Comparison of ENCODE assay signal across 15 cellular contexts in the genomic region with DNA sequence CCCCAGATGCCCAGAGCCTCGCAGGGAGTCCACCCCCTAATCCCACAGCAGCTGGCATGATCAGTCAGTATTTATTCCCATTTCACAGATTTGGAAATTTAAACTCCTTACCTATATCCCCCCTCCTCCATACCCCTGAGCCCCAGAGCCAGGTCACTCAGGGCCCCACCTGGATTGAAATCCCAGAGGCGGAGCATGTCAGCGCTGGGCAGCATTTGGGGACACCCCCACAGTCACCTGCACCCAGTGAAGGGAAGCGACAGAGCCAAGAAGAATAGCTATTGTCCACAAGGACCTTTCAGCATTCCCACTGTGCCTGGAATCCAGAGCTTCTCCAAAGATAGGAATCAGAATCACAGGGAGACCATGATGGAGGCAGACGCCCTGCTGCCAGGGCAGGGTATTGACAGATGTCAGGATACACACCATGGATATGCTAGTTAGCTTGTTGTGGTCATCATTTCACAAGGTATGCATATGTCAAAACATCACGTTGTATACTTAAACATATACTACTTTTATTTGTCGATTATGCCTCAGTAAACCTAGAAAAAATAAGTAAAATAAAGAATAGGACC. TPM values are rescaled to one million over a fixed set of nuclear protein-coding genes. Genes with fewer than 3 reads are reported as not detected.
A peak's percentile ranks its signal among the peaks of the same experiment; 100 is the strongest.
DNase-seq lines count a peak whose midpoint lies in the region; ATAC-seq, FAIRE-seq and TF ChIP-seq lines count a peak whose summit lies in the region.
"Had no signal": no experiment of that assay in that cellular context is flagged by ENCODE, and none has a peak within 500 bp of the region (broad histone marks: within the 10 kb centered on the region; RNA-seq: fewer than 3 reads in every experiment).

No MANE protein-coding gene starts in this region.

- H3K79me2 ChIP-seq in GM12878 (ENCODE audit: control insufficient read depth, insufficient read depth, low read length), result peaks cover 17% of the 10 kb centered on the region

- POLR2A ChIA-PET in GM12878 (lab: Charles Lee), result interaction anchor here (0.5 to 3.9 kb wide), 8 partner anchors 8 to 123 kb away, joined by 3 to 31 read pairs (median 6); no protein-coding TSS in a partner anchor

- no peak for TF ChIP-seq RAD21 in GM12878 (IDR thresholded peaks at IDR 0.05; ENCODE audit: insufficient read depth, low read depth, low read length)

- no peak for FAIRE-seq in GM12878 (lab: Jason Lieb, UNC)

- H3K9me3 ChIP-seq in GM12878 (replicated peaks; ENCODE audit: control insufficient read depth, insufficient read depth, low read length), result no peaks in the 10 kb centered on the region
- no peaks in the 10 kb centered on the region for H3K9me3 ChIP-seq in esophagus squamous epithelium
- H3K9me3 ChIP-seq: heart left ventricle, SJSA1, tibial nerve had no signal

- no peak for DNase-seq in activated T-cell treated with anti-CD3 and anti-CD28 coated beads, Interleukin-2, amount 50 U/mL, for 72 hours
- DNase-seq in activated T-cell treated with anti-CD3 and anti-CD28 coated beads, Interleukin-2, amount 50 U/mL, for 48 hours, result no peak
- DNase-seq in GM12878 (ENCODE audit: low read depth, low spot score) (no peak), esophagus squamous epithelium (lab: John Stamatoyannopoulos, UW) (no peak), COLO829 (ENCODE audit: low spot score) (no peak), glomerular visceral epithelial cell (ENCODE audit: extremely low spot score) (no peak)
- DNase-seq in stimulated activated effector memory CD8-positive, alpha-beta T cell treated with anti-CD3 and anti-CD28 coated beads, Interleukin-12 subunit alpha, Interleukin-12 subunit beta, amount 100 ng/mL, for 72 hours (ENCODE audit: low spot score in 2 of 2), result no peak
- DNase-seq: NCI-H2171 had no signal

- TF ChIP-seq CTCF in GM12878 (IDR thresholded peaks at IDR 0.05 in 2 of 3, conservative IDR thresholded peaks at IDR 0.05 in 1 of 3; ENCODE audit: control insufficient read depth in 2 of 3, extremely low read depth in 1 of 3, insufficient read depth in 1 of 3, low read depth in 3 of 3, low read length in 3 of 3), result no peak
- TF ChIP-seq CTCF in esophagus squamous epithelium (IDR thresholded peaks at IDR 0.05), result no peak

- no peak overlapping the region; the same call in 1 of the 2 replicates for H3K4me2 ChIP-seq in GM12878 (ENCODE audit: control insufficient read depth, insufficient read depth)

- 26% methylated on average over 7 of the region's 7 CpGs for WGBS in GM12878 (ENCODE audit: insufficient coverage, insufficient replicate concordance, low lambda C conversion rate, missing lambda C conversion rate)
- WGBS in esophagus squamous epithelium, 2 donors, result 70 to 76% methylated on average over 4 to 6 of the region's 7 CpGs

- H3K27me3 ChIP-seq in GM12878 (replicated peaks in 1 of 2; ENCODE audit: control insufficient read depth in 2 of 2, insufficient read depth in 2 of 2, low read length in 1 of 2) (no peaks in the 10 kb centered on the region; a peak in 1 of 4 replicates), esophagus squamous epithelium (peaks cover 0 to 26% (median 0%) of the 10 kb centered on the region in 4 donors)

- H3K4me1 ChIP-seq in GM12878 (ENCODE audit: control insufficient read depth, insufficient read depth, low read length), result peaks cover 13% of the 10 kb centered on the region
- peaks cover 2 to 37% (median 4%) of the 10 kb centered on the region in 3 donors for H3K4me1 ChIP-seq in esophagus squamous epithelium
- H3K4me1 ChIP-seq: SJSA1 had no signal

- peaks cover 45% of the 10 kb centered on the region for H3K4me1 Mint-ChIP-seq in activated T-cell treated with anti-CD3 and anti-CD28 coated beads, Interleukin-2, amount 50 U/mL, for 72 hours (ENCODE audit: low read depth)
- H3K4me1 Mint-ChIP-seq in stimulated activated effector memory CD8-positive, alpha-beta T cell treated with anti-CD3 and anti-CD28 coated beads, Interleukin-12 subunit alpha, Interleukin-12 subunit beta, amount 100 ng/mL, for 72 hours, result peaks cover 44% of the 10 kb centered on the region

- no peak for ATAC-seq in activated T-cell treated with anti-CD3 and anti-CD28 coated beads, Interleukin-2, amount 50 U/mL, for 72 hours (replicated peaks in 1 of 2)
- no peak for ATAC-seq in GM12878
- ATAC-seq in stimulated activated effector memory CD8-positive, alpha-beta T cell treated with anti-CD3 and anti-CD28 coated beads, Interleukin-12 subunit alpha, Interleukin-12 subunit beta, amount 100 ng/mL, for 72 hours, result no peak

- H3K27ac ChIP-seq in GM12878 (ENCODE audit: control insufficient read depth, insufficient read depth), result no peak overlapping the region
- peak overlapping the region in 2 of 4 donors; percentile 38 to 51 for H3K27ac ChIP-seq in esophagus squamous epithelium
- H3K27ac ChIP-seq: heart left ventricle, SJSA1, tibial nerve had no signal

- peak; percentile 36 for TF ChIP-seq POLR2A in GM19099 (IDR thresholded peaks at IDR 0.05; ENCODE audit: extremely low read depth, insufficient read length, low read depth)
- TF ChIP-seq POLR2A in GM12878 (IDR thresholded peaks at IDR 0.05; ENCODE audit: low read depth, low read length), result no peak
- TF ChIP-seq POLR2A in esophagus squamous epithelium (IDR thresholded peaks at IDR 0.05), result no peak

- TF ChIP-seq EP300 in GM12878 (IDR thresholded peaks at IDR 0.05; ENCODE audit: borderline replicate concordance in 1 of 2, control insufficient read depth in 1 of 2, low read depth in 2 of 2, low read length in 2 of 2), result no peak

- intact Hi-C loops in GM12878 (cut with micrococcal nuclease; ENCODE audit: unreplicated experiment) (loop anchor here (2.0 kb wide), 1 partner anchor 126 kb away; the partner anchor contains the start of gene TMEM127), esophagus squamous epithelium (cut with DNase I) (no loop called here)

- CTCF ChIA-PET in GM12878 (lab: Yijun Ruan, JAX), result interaction anchor here (0.8 to 14.4 kb wide), 29 partner anchors 9 to 371 kb away, joined by 3 to 535 read pairs (median 7); partner anchors contain the start of genes ADRA2B, ITPRIPL1 and STARD7

- H2AFZ ChIP-seq in GM12878 (ENCODE audit: control insufficient read depth, low read depth, low read length), result no peak overlapping the region

- peak overlapping the region in 1 of 2 donors; percentile 44 for H3K4me3 Mint-ChIP-seq in activated T-cell treated with anti-CD3 and anti-CD28 coated beads, Interleukin-2, amount 50 U/mL, for 72 hours
- H3K4me3 Mint-ChIP-seq in stimulated activated effector memory CD8-positive, alpha-beta T cell treated with anti-CD3 and anti-CD28 coated beads, Interleukin-12 subunit alpha, Interleukin-12 subunit beta, amount 100 ng/mL, for 72 hours, result no peak overlapping the region
- H3K4me3 Mint-ChIP-seq: nephron progenitor cell had no signal

- H3K27me3 Mint-ChIP-seq in activated T-cell treated with anti-CD3 and anti-CD28 coated beads, Interleukin-2, amount 50 U/mL, for 72 hours (ENCODE audit: low read depth), result no peaks in the 10 kb centered on the region

- no peaks in the 10 kb centered on the region for H4K20me1 ChIP-seq in GM12878 (ENCODE audit: control insufficient read depth, insufficient read depth)

- H3K36me3 ChIP-seq in GM12878 (ENCODE audit: control insufficient read depth in 2 of 2, insufficient read depth in 2 of 2, low read length in 1 of 2), result peaks cover 7% of the 10 kb centered on the region in 2 experiments; a peak in 2 of 4 replicates
- no peaks in the 10 kb centered on the region for H3K36me3 ChIP-seq in esophagus squamous epithelium
- H3K36me3 ChIP-seq: SJSA1, tibial nerve had no signal

- H3K9me3 Mint-ChIP-seq in activated T-cell treated with anti-CD3 and anti-CD28 coated beads, Interleukin-2, amount 50 U/mL, for 72 hours, result no peaks in the 10 kb centered on the region
- H3K9me3 Mint-ChIP-seq in stimulated activated effector memory CD8-positive, alpha-beta T cell treated with anti-CD3 and anti-CD28 coated beads, Interleukin-12 subunit alpha, Interleukin-12 subunit beta, amount 100 ng/mL, for 72 hours, result no peaks in the 10 kb centered on the region
- H3K9me3 Mint-ChIP-seq: nephron progenitor cell had no signal

- no peak overlapping the region for H3K9ac ChIP-seq in GM12878 (ENCODE audit: control insufficient read depth, insufficient read depth, low read length)

- in situ Hi-C loops in GM12878 (cut with MboI), result no loop called here

- peak overlapping the region; percentile 44 for H3K27ac Mint-ChIP-seq in activated T-cell treated with anti-CD3 and anti-CD28 coated beads, Interleukin-2, amount 50 U/mL, for 72 hours
- peak overlapping the region; percentile 45 for H3K27ac Mint-ChIP-seq in stimulated activated effector memory CD8-positive, alpha-beta T cell treated with anti-CD3 and anti-CD28 coated beads, Interleukin-12 subunit alpha, Interleukin-12 subunit beta, amount 100 ng/mL, for 72 hours
- H3K27ac Mint-ChIP-seq: nephron progenitor cell, progenitor cell of endocrine pancreas had no signal

- no peak overlapping the region for H3K4me3 ChIP-seq in GM12878
- H3K4me3 ChIP-seq in esophagus squamous epithelium, result no peak overlapping the region
- H3K4me3 ChIP-seq: heart left ventricle, SJSA1, tibial nerve had no signal

- BruUV-seq in GM12878 (replicated peaks; lab: Mats Ljungman, UMichigan), result no TSS peak

- peaks cover 15 to 19% of the 10 kb centered on the region in 2 donors for H3K36me3 Mint-ChIP-seq in activated T-cell treated with anti-CD3 and anti-CD28 coated beads, Interleukin-2, amount 50 U/mL, for 72 hours (ENCODE audit: insufficient read depth in 2 of 2)
- peaks cover 82% of the 10 kb centered on the region for H3K36me3 Mint-ChIP-seq in stimulated activated effector memory CD8-positive, alpha-beta T cell treated with anti-CD3 and anti-CD28 coated beads, Interleukin-12 subunit alpha, Interleukin-12 subunit beta, amount 100 ng/mL, for 72 hours

- RAD21 ChIA-PET in GM12878 (lab: Charles Lee; ENCODE audit: unreplicated experiment), result interaction anchor here (0.6 to 18.1 kb wide), 17 partner anchors 8 to 191 kb away, joined by 3 to 463 read pairs (median 9); partner anchors contain the start of gene CIAO1

- SMC1A ChIA-PET in GM12878 (lab: Charles Lee; ENCODE audit: uncharacterized antibody, unreplicated experiment), result interaction anchor here (0.8 to 14.4 kb wide), 23 partner anchors 9 to 370 kb away, joined by 3 to 338 read pairs (median 5); no protein-coding TSS in a partner anchor

RNA-seq across cellular contexts. Expression of gene ASTL, which starts 1.0 kb away (rescaled TPM):
- total RNA-seq in activated T-cell treated with anti-CD3 and anti-CD28 coated beads, Interleukin-2, amount 50 U/mL, for 72 hours, result 1 to 10 TPM; 8.1 to 9.1 TPM
- total RNA-seq in GM12878 (2013; cell fraction: nucleolus; rRNA removed), result 0.76 and 2.4 TPM in 2 replicates
- total RNA-seq in GM12878 (2014; rRNA removed) (0.27 and 0.40 TPM in 2 replicates), GM12878 (2014; rRNA removed; fragmentation: Illumina TruSeq; extraction: Trizol) (0.54 TPM in 1 of 2 replicates, not detected in the other), GM12878 (2021) (0.43 and 1.0 TPM in 2 replicates), esophagus squamous epithelium (under 1 TPM in 2 of 4 donors, not detected in 2; 0.30 to 0.53 TPM)
- 0.72 TPM for polyA plus RNA-seq in GM12878 (2011; ENCODE audit: low read depth)
- polyA plus RNA-seq in GM12878 (2011; rRNA removed) (0.10 and 0.37 TPM in 2 replicates), GM12878 (2014; fragmentation: Illumina TruSeq; extraction: Trizol) (0.24 TPM in 1 of 2 replicates, not detected in the other), GM12878 (2014; fragmentation: Nextera tagmentation; extraction: Ambion mirVana) (not detected), GM12878 (2014; rRNA removed) (0.18 and 0.37 TPM in 2 replicates), GM12878 (2016; fragmentation: Nextera tagmentation; extraction: Ambion mirVana) (not detected)
- polyA plus RNA-seq in GM12878 (2011; cell fraction: cytosol; rRNA removed), result 0.34 and 0.53 TPM in 2 replicates
- polyA plus RNA-seq in GM12878 (2011; cell fraction: nucleus; rRNA removed), result 2.4 TPM in 2 replicates
- polyA plus RNA-seq in GM12878 (2012), result 1.3 and 2.0 TPM in 2 replicates
- polyA minus RNA-seq in GM12878 (2011; rRNA and poly(A)+ RNA removed), result 0.52 and 0.95 TPM in 2 replicates
- polyA minus RNA-seq in GM12878 (2011; cell fraction: cytosol; rRNA and poly(A)+ RNA removed), result not detected in 2 replicates
- 0.77 TPM in 1 of 2 replicates, not detected in the other for polyA minus RNA-seq in GM12878 (2011; cell fraction: nucleus; rRNA and poly(A)+ RNA removed)
- total RNA-seq: heart left ventricle, SJSA1 had no signal
- polyA plus RNA-seq: aorta had no signal

RNA-seq across cellular contexts. Expression of gene DUSP2, which starts 6.0 kb away (rescaled TPM):
- 100 to 1,000 TPM; 340 to 388 TPM for total RNA-seq in activated T-cell treated with anti-CD3 and anti-CD28 coated beads, Interleukin-2, amount 50 U/mL, for 72 hours
- total RNA-seq in GM12878 (2013; cell fraction: nucleolus; rRNA removed), result 404 and 419 TPM in 2 replicates
- 212 and 227 TPM in 2 replicates for total RNA-seq in GM12878 (2014; rRNA removed)
- total RNA-seq in GM12878 (2014; rRNA removed; fragmentation: Illumina TruSeq; extraction: Trizol), result 57.4 and 58.0 TPM in 2 replicates
- total RNA-seq in GM12878 (2021), result 181 and 194 TPM in 2 replicates
- polyA plus RNA-seq in GM12878 (2011; ENCODE audit: low read depth), result 22.1 TPM
- polyA plus RNA-seq in GM12878 (2011; rRNA removed), result 47.5 and 84.3 TPM in 2 replicates
- polyA plus RNA-seq in GM12878 (2011; cell fraction: cytosol; rRNA removed), result 146 and 184 TPM in 2 replicates
- polyA plus RNA-seq in GM12878 (2011; cell fraction: nucleus; rRNA removed), result 522 and 621 TPM in 2 replicates
- polyA plus RNA-seq in GM12878 (2012), result 61.4 and 155 TPM in 2 replicates
- 11.9 and 35.6 TPM in 2 replicates for polyA plus RNA-seq in GM12878 (2014; fragmentation: Illumina TruSeq; extraction: Trizol)
- 10 to 100 TPM in 1 of 2 experiments, 1 to 10 TPM in 1; 9.7 to 34.6 TPM for polyA plus RNA-seq in GM12878 (2014; fragmentation: Nextera tagmentation; extraction: Ambion mirVana)
- 158 and 168 TPM in 2 replicates for polyA plus RNA-seq in GM12878 (2014; rRNA removed)
- polyA plus RNA-seq in GM12878 (2016; fragmentation: Nextera tagmentation; extraction: Ambion mirVana), result 10 to 100 TPM; 10.2 to 56.4 TPM
- polyA minus RNA-seq in GM12878 (2011; rRNA and poly(A)+ RNA removed), result 98.2 and 232 TPM in 2 replicates
- 87.6 and 111 TPM in 2 replicates for polyA minus RNA-seq in GM12878 (2011; cell fraction: cytosol; rRNA and poly(A)+ RNA removed)
- polyA minus RNA-seq in GM12878 (2011; cell fraction: nucleus; rRNA and poly(A)+ RNA removed), result 636 and 718 TPM in 2 replicates
- 10 to 100 TPM in 1 of 4 donors, 1 to 10 TPM in 3; 1.5 to 10.3 (median 5.6) TPM for total RNA-seq in esophagus squamous epithelium

RNA-seq across cellular contexts. Expression of gene ADRA2B, which starts 22.9 kb away (rescaled TPM):
- total RNA-seq in activated T-cell treated with anti-CD3 and anti-CD28 coated beads, Interleukin-2, amount 50 U/mL, for 72 hours, result 1 to 10 TPM; 1.7 to 2.1 TPM
- 0.31 TPM in 1 of 2 replicates, not detected in the other for total RNA-seq in GM12878 (2013; cell fraction: nucleolus; rRNA removed)
- 0.05 TPM in 1 of 2 replicates, not detected in the other for total RNA-seq in GM12878 (2014; rRNA removed)
- 0.05 TPM in 1 of 2 replicates, not detected in the other for total RNA-seq in GM12878 (2014; rRNA removed; fragmentation: Illumina TruSeq; extraction: Trizol)
- 0.10 TPM in 1 of 2 replicates, not detected in the other for total RNA-seq in GM12878 (2021)
- not detected for polyA plus RNA-seq in GM12878 (2011; ENCODE audit: low read depth)
- not detected in 2 replicates for polyA plus RNA-seq in GM12878 (2011; rRNA removed)
- not detected in 2 replicates for polyA plus RNA-seq in GM12878 (2011; cell fraction: cytosol; rRNA removed)
- polyA plus RNA-seq in GM12878 (2011; cell fraction: nucleus; rRNA removed), result 0.79 and 0.84 TPM in 2 replicates
- 0.16 and 0.22 TPM in 2 replicates for polyA plus RNA-seq in GM12878 (2012)
- polyA plus RNA-seq in GM12878 (2014; fragmentation: Illumina TruSeq; extraction: Trizol), result 0.01 TPM in 1 of 2 replicates, not detected in the other
- under 1 TPM in 1 of 2 experiments, not detected in 1; 0.03 TPM for polyA plus RNA-seq in GM12878 (2014; fragmentation: Nextera tagmentation; extraction: Ambion mirVana)
- 0.05 and 0.09 TPM in 2 replicates for polyA plus RNA-seq in GM12878 (2014; rRNA removed)
- polyA plus RNA-seq in GM12878 (2016; fragmentation: Nextera tagmentation; extraction: Ambion mirVana), result not detected
- not detected in 2 replicates for polyA minus RNA-seq in GM12878 (2011; rRNA and poly(A)+ RNA removed)
- not detected in 2 replicates for polyA minus RNA-seq in GM12878 (2011; cell fraction: cytosol; rRNA and poly(A)+ RNA removed)
- 0.10 TPM in 1 of 2 replicates, not detected in the other for polyA minus RNA-seq in GM12878 (2011; cell fraction: nucleus; rRNA and poly(A)+ RNA removed)
- total RNA-seq in esophagus squamous epithelium, result 1 to 10 TPM in 1 of 4 donors, under 1 TPM in 2, not detected in 1; 0.04 to 1.2 (median 0.38) TPM
- total RNA-seq: SJSA1 had no signal

Comparison
In these comparisons a context has a peak if more than half of its experiments do, and no peak if none do; other contexts are left out.
1. RNA of gene DUSP2, which starts 6.0 kb away (total RNA-seq): 340 to 388 TPM in activated T-cell treated with anti-CD3 and anti-CD28 coated beads, Interleukin-2, amount 50 U/mL, for 72 hours and 57.4 to 419 TPM in GM12878; 1.5 to 10.3 TPM in esophagus squamous epithelium; every median in the first group is over 4 times any median in the second.